Comparison of ENCODE assay signal across 16 cellular contexts in the genomic region with DNA sequence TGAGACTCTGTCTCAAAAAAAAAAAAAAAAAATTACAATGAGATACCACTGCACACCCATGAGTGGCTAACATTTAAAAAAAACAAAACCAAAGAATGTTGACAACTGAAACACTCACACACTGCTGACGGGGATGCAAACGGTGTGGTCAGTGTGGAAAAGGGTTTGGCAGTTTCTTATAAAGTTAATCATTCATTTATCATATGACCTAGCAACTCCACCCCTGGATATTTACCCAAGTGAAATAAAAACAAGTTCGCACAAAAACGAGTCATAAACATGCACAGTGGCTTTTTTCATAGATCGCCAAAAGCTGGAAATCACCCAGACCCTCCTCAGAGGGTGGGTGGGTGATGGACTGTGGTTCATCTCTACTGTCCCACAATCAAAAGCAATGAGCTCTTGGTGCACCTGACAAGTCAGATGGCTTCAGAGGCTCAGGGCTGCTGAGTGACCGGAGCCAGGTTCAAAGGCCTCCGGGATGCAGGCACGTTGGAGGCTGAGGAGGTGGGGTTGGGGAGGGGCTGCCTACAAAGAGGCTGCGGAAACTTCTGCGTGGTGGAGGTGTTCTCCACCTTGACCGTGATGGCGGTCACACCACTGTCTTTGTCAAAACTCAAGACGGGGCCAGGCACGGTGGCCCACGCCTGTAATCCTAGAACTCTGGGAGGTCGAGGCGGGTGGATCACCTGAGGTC. TPM values are rescaled to one million over a fixed set of nuclear protein-coding genes. Genes with fewer than 3 reads are reported as not detected.
A peak's percentile ranks its signal among the peaks of the same experiment; 100 is the strongest.
DNase-seq lines count a peak whose midpoint lies in the region; ATAC-seq, FAIRE-seq and TF ChIP-seq lines count a peak whose summit lies in the region.
"Had no signal": no experiment of that assay in that cellular context is flagged by ENCODE, and none has a peak within 500 bp of the region (broad histone marks: within the 10 kb centered on the region; RNA-seq: fewer than 3 reads in every experiment).

No MANE protein-coding gene starts in this region.

- ATAC-seq in GM21528 (IDR thresholded peaks at IDR 0.05; ENCODE audit: low FRiP score, unreplicated experiment) (no peak), HG02973 (IDR thresholded peaks at IDR 0.05; ENCODE audit: unreplicated experiment) (no peak)
- ATAC-seq: T-helper 17 cell had no signal

- POLR2A ChIA-PET in GM10248 (lab: Yijun Ruan, JAX), result no interaction called here

- TF ChIP-seq CTCF in GM10248 (IDR thresholded peaks at IDR 0.05; ENCODE audit: control extremely low read depth, extremely low read depth, low read depth, missing control alignments), result no peak

- H3K4ac ChIP-seq in neuronal stem cell (ENCODE audit: low read length), result no peak overlapping the region

- H2BK12ac ChIP-seq in neuronal stem cell (ENCODE audit: low read length), result no peak overlapping the region

- no peak overlapping the region for H2AK5ac ChIP-seq in neuronal stem cell (ENCODE audit: low read depth, low read length)

- no peak overlapping the region for H3K4me3 ChIP-seq in neuronal stem cell (ENCODE audit: low read length in 2 of 2)
- H3K4me3 ChIP-seq: MG63 had no signal

- H3K27ac ChIP-seq in neuronal stem cell (replicated peaks; ENCODE audit: low read length), result no peak overlapping the region

- DNase-seq in GM10248 (ENCODE audit: extremely low spot score), result peak; percentile 48
- DNase-seq in RCC 7860 (ENCODE audit: low spot score), result peak; percentile 38
- peak; percentile 52 for DNase-seq in foreskin melanocyte
- no peak for DNase-seq in neuronal stem cell (ENCODE audit: low spot score)
- DNase-seq in pons (ENCODE audit: low spot score), result no peak
- no peak for DNase-seq in NCI-H345 (lab: John Stamatoyannopoulos, UW)
- DNase-seq: activated CD4-positive, alpha-beta T cell treated with anti-CD3 and anti-CD28 coated beads for 1 hour; activated naive CD8-positive, alpha-beta T cell treated with anti-CD3 and anti-CD28 coated beads, Interleukin-2, amount 10 ng/mL, durations not matched to agents 7 days and 5 days; DMS 273 treated with DMSO at 0.1 percent for 48 hours; MG63; NCI-H2081 treated with DMSO at 0.1 percent for 48 hours; NCI-H748 treated with DMSO at 0.1 percent for 48 hours; T-helper 17 cell had no signal

- H2BK15ac ChIP-seq in neuronal stem cell (ENCODE audit: low read length), result no peak overlapping the region

- CTCF ChIA-PET in GM10248 (lab: Yijun Ruan, JAX), result no interaction called here

- H3K4me1 ChIP-seq in neuronal stem cell (ENCODE audit: control insufficient read depth in 2 of 2, insufficient read depth in 1 of 2, low read depth in 1 of 2, low read length in 2 of 2), result no peaks in the 10 kb centered on the region

- H3K4me2 ChIP-seq in neuronal stem cell (ENCODE audit: insufficient read depth, low read length, poor library complexity, severe bottlenecking), result no peak overlapping the region

- no peak overlapping the region for H4K91ac ChIP-seq in neuronal stem cell (ENCODE audit: low read depth, low read length, poor library complexity)

- no peak overlapping the region for H2BK120ac ChIP-seq in neuronal stem cell (ENCODE audit: low read depth, low read length)

- H3K79me1 ChIP-seq in neuronal stem cell (ENCODE audit: low read depth, low read length), result no peaks in the 10 kb centered on the region

- no peaks in the 10 kb centered on the region for H3K27me3 ChIP-seq in neuronal stem cell (ENCODE audit: control insufficient read depth in 3 of 3, insufficient read depth in 3 of 3, low read depth in 1 of 3, low read length in 3 of 3)
- H3K27me3 ChIP-seq: MG63 had no signal

- H2AFZ ChIP-seq in neuronal stem cell (ENCODE audit: low read length), result no peak overlapping the region

- peaks cover 4 to 13% of the 10 kb centered on the region in 2 donors for H3K9me3 ChIP-seq in neuronal stem cell (replicated peaks in 1 of 2; ENCODE audit: control insufficient read depth in 2 of 2, insufficient read depth in 1 of 2, low read depth in 1 of 2, low read length in 2 of 2)

- H3K14ac ChIP-seq in neuronal stem cell (ENCODE audit: low read length), result no peak overlapping the region

- H4K8ac ChIP-seq in neuronal stem cell (ENCODE audit: low read depth, low read length), result no peak overlapping the region

- H3K9ac ChIP-seq in neuronal stem cell (ENCODE audit: low read depth, low read length, poor library complexity), result no peak overlapping the region

- H2BK5ac ChIP-seq in neuronal stem cell (ENCODE audit: low read length), result no peak overlapping the region

- no CpG with 5 or more reads among the region's 17 CpGs for WGBS in neuronal stem cell (ENCODE audit: extremely low coverage in 2 of 2, insufficient read length in 2 of 2, insufficient replicate concordance in 1 of 2), 2 donors

- peak overlapping the region; percentile 31 for H3K23ac ChIP-seq in neuronal stem cell (ENCODE audit: low read depth, low read length, poor library complexity)

- no peak overlapping the region for H3K18ac ChIP-seq in neuronal stem cell (ENCODE audit: low read length)

- no peaks in the 10 kb centered on the region for H3K36me3 ChIP-seq in neuronal stem cell (replicated peaks in 1 of 2; ENCODE audit: control insufficient read depth in 2 of 2, insufficient read depth in 2 of 2, low read length in 2 of 2)
- H3K36me3 ChIP-seq: MG63 had no signal

- FAIRE-seq in RCC 7860 (lab: Jason Lieb, UNC), result peak; percentile 77
- FAIRE-seq: endothelial cell of umbilical vein had no signal

RNA-seq across cellular contexts. Expression of a gene that starts 14.1 kb away (rescaled TPM):
- 9.4 TPM for polyA plus RNA-seq in neuronal stem cell (2013, experiment 1 of 2)
- polyA plus RNA-seq in neuronal stem cell (2013, experiment 2 of 2), result 10.4 TPM

RNA-seq across cellular contexts. Expression of a gene that starts 32.2 kb away (rescaled TPM):
- 23.3 TPM for polyA plus RNA-seq in neuronal stem cell (2013, experiment 1 of 2)
- polyA plus RNA-seq in neuronal stem cell (2013, experiment 2 of 2), result 21.8 TPM

RNA-seq across cellular contexts. Expression of a gene that starts 36.1 kb away (rescaled TPM):
- 67.8 TPM for polyA plus RNA-seq in neuronal stem cell (2013, experiment 1 of 2)
- 69.8 TPM for polyA plus RNA-seq in neuronal stem cell (2013, experiment 2 of 2)

RNA-seq across cellular contexts. Expression of a gene that starts 51.1 kb away (rescaled TPM):
- 15.9 TPM for polyA plus RNA-seq in neuronal stem cell (2013, experiment 1 of 2)
- polyA plus RNA-seq in neuronal stem cell (2013, experiment 2 of 2), result 17.0 TPM

Comparison
In these comparisons a context has a peak if more than half of its experiments do, and no peak if none do; other contexts are left out.
1. DNase-seq: peak in GM10248 (single experiment), RCC 7860 (single experiment) and foreskin melanocyte (single experiment); none in neuronal stem cell (single experiment), pons (single experiment) and NCI-H345 (single experiment).